ENCODE assay signal across 18 cellular contexts in the genomic region with DNA sequence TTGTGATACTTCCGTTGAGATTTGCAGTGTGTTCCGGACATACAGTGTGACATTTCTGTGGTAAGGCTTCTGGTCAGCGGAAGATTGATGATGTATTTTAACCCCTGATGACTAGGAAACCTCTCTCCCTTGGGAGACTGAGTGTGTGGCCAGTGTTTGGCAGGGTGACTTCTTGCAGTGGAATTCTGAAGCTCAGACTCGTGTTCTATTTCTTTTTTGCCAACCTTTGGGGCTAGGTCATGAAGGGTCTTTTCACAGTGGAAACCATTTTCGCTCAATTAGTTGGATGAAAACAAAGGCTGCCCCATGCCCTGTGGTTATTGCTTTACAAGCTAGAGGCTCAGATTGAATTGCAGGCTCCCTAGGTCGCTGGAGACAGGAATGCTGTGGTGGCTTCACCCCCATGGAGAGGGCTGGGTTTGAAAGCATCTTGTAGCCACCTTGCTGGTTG.
DNase-seq lines count a peak whose midpoint lies in the region; ATAC-seq and TF ChIP-seq lines count a peak whose summit lies in the region.
"Had no signal": no experiment of that assay in that cellular context is flagged by ENCODE, and none has a peak within 500 bp of the region (broad histone marks: within the 10 kb centered on the region; RNA-seq: fewer than 3 reads in every experiment).

No MANE protein-coding gene starts in this region.

- no peak overlapping the region for H3K4me3 ChIP-seq in skeletal muscle satellite cell (ENCODE audit: low read length)
- H3K4me3 ChIP-seq in hepatocyte: no peak overlapping the region
- H3K4me3 ChIP-seq: HAP-1, PC-9, smooth muscle cell, thoracic aorta had no signal

- H3K9me3 ChIP-seq in skeletal muscle satellite cell (replicated peaks; ENCODE audit: low read length) (no peaks in the 10 kb centered on the region), hepatocyte (ENCODE audit: low read depth) (no peaks in the 10 kb centered on the region)
- H3K9me3 ChIP-seq: HAP-1, thoracic aorta had no signal

- CTCF ChIA-PET in WTC11 (lab: Charles Lee): interaction anchor here (0.7 to 1.2 kb wide), 2 partner anchors 41 to 84 kb away, joined by 3 to 7 read pairs; no protein-coding TSS in a partner anchor

- H3K4me2 ChIP-seq in skeletal muscle satellite cell (ENCODE audit: low read length) (peak overlapping the region; percentile 18), hepatocyte (no peak overlapping the region)
- H3K4me2 ChIP-seq: PC-9, smooth muscle cell had no signal

- WGBS in hepatocyte (ENCODE audit: low lambda C conversion rate, missing lambda C conversion rate): 77% methylated on average over 6 of the region's 6 CpGs

- no peak for TF ChIP-seq CTCF in WTC11 (IDR thresholded peaks at IDR 0.05)
- TF ChIP-seq CTCF in hepatocyte (IDR thresholded peaks at IDR 0.05; ENCODE audit: poor library complexity): no peak

- peak; percentile 33 for DNase-seq in HCEC 1CT
- DNase-seq in WTC11 (ENCODE audit: low spot score): peak; percentile 54
- peak; percentile 47 for DNase-seq in iPS DF 19.7 (ENCODE audit: low read depth, low spot score)
- no peak for DNase-seq in dedifferentiated amniotic fluid mesenchymal stem cell (ENCODE audit: extremely low spot score)
- no peak for DNase-seq in hepatocyte (ENCODE audit: low spot score)
- no peak for DNase-seq in KG1 (lab: John Stamatoyannopoulos, UW)
- DNase-seq: activated CD4-positive, alpha-beta T cell treated with anti-CD3 and anti-CD28 coated beads, Interleukin-2, amount 10 ng/mL, durations not matched to agents 24 days and 14 days; activated T-cell treated with anti-CD3 and anti-CD28 coated beads, Interleukin-2, amount 50 U/mL, for 4 hours; CD8-positive, alpha-beta memory T cell; effector CD4-positive, alpha-beta T cell; NCI-H446; PC-9; SW 1271 had no signal

- no peak overlapping the region for H3K9ac ChIP-seq in skeletal muscle satellite cell (ENCODE audit: low read depth, low read length)

- no peaks in the 10 kb centered on the region for H3K79me2 ChIP-seq in hepatocyte

- no peaks in the 10 kb centered on the region for H3K9me3 Mint-ChIP-seq in WTC11
- H3K9me3 Mint-ChIP-seq: activated CD4-positive, alpha-beta T cell treated with anti-CD3 and anti-CD28 coated beads, Interleukin-2, amount 10 ng/mL, durations not matched to agents 24 days and 14 days; activated T-cell treated with anti-CD3 and anti-CD28 coated beads, Interleukin-2, amount 50 U/mL, for 4 hours; CD8-positive, alpha-beta memory T cell had no signal

- no peaks in the 10 kb centered on the region for H3K9me2 ChIP-seq in hepatocyte (replicated peaks; ENCODE audit: insufficient read depth)

- H3K4me1 ChIP-seq in skeletal muscle satellite cell (ENCODE audit: control insufficient read depth, insufficient read depth, low read length): peaks cover 8% of the 10 kb centered on the region
- peaks cover 7% of the 10 kb centered on the region for H3K4me1 ChIP-seq in hepatocyte (ENCODE audit: insufficient read depth)
- H3K4me1 ChIP-seq: HAP-1 had no signal

- H3K36me3 ChIP-seq in skeletal muscle satellite cell (ENCODE audit: insufficient read depth, low read length) (no peaks in the 10 kb centered on the region), hepatocyte (replicated peaks; ENCODE audit: insufficient read depth, low read depth) (no peaks in the 10 kb centered on the region)
- H3K36me3 ChIP-seq: HAP-1, thoracic aorta had no signal

- no peaks in the 10 kb centered on the region for H3K27me3 ChIP-seq in skeletal muscle satellite cell (ENCODE audit: control insufficient read depth, insufficient read depth, low read length)
- H3K27me3 ChIP-seq in hepatocyte: no peaks in the 10 kb centered on the region

- ATAC-seq in WTC11 (peak; percentile 95), HG02588 (IDR thresholded peaks at IDR 0.05; ENCODE audit: unreplicated experiment) (no peak)
- ATAC-seq: activated T-cell treated with anti-CD3 and anti-CD28 coated beads, Interleukin-2, amount 50 U/mL, for 4 hours had no signal

- POLR2A ChIA-PET in WTC11 (lab: Charles Lee): no interaction called here

- no peaks in the 10 kb centered on the region for H3K27me3 Mint-ChIP-seq in WTC11 (ENCODE audit: low read depth)
- H3K27me3 Mint-ChIP-seq: activated CD4-positive, alpha-beta T cell treated with anti-CD3 and anti-CD28 coated beads, Interleukin-2, amount 10 ng/mL, durations not matched to agents 24 days and 14 days; CD8-positive, alpha-beta memory T cell had no signal

- H3K27ac Mint-ChIP-seq in WTC11: peak overlapping the region; percentile 6; the same call in 1 of the 2 replicates
- H3K27ac Mint-ChIP-seq: activated CD4-positive, alpha-beta T cell treated with anti-CD3 and anti-CD28 coated beads, Interleukin-2, amount 10 ng/mL, durations not matched to agents 24 days and 14 days; CD8-positive, alpha-beta memory T cell had no signal

- H3K4me3 Mint-ChIP-seq in WTC11: no peak overlapping the region
- H3K4me3 Mint-ChIP-seq: activated CD4-positive, alpha-beta T cell treated with anti-CD3 and anti-CD28 coated beads, Interleukin-2, amount 10 ng/mL, durations not matched to agents 24 days and 14 days; activated T-cell treated with anti-CD3 and anti-CD28 coated beads, Interleukin-2, amount 50 U/mL, for 4 hours; CD8-positive, alpha-beta memory T cell had no signal

- peaks cover 14% of the 10 kb centered on the region for H3K4me1 Mint-ChIP-seq in WTC11
- H3K4me1 Mint-ChIP-seq: activated CD4-positive, alpha-beta T cell treated with anti-CD3 and anti-CD28 coated beads, Interleukin-2, amount 10 ng/mL, durations not matched to agents 24 days and 14 days had no signal

- H2AFZ ChIP-seq in hepatocyte: no peak overlapping the region
- H2AFZ ChIP-seq: PC-9 had no signal

- no peaks in the 10 kb centered on the region for H4K20me1 ChIP-seq in hepatocyte (ENCODE audit: insufficient read depth, poor library complexity, severe bottlenecking)

- no peak overlapping the region for H3K27ac ChIP-seq in hepatocyte
- H3K27ac ChIP-seq: PC-9, thoracic aorta had no signal

- no peaks in the 10 kb centered on the region for H3K36me3 Mint-ChIP-seq in WTC11

TF ChIP-seq in WTC11, 78 proteins besides CTCF, POLR2A, EP300 and RAD21:
- TF ChIP-seq IRF2 (CRISPR knock-in tag; IDR thresholded peaks at IDR 0.05; ENCODE audit: borderline replicate concordance, low read depth) (no peak), ETV6 (CRISPR knock-in tag; IDR thresholded peaks at IDR 0.05) (no peak), ZNF423 (CRISPR knock-in tag; IDR thresholded peaks at IDR 0.05) (peak; percentile 78; the same call in 1 of the 2 replicates)
- TF ChIP-seq, protein P1, sequence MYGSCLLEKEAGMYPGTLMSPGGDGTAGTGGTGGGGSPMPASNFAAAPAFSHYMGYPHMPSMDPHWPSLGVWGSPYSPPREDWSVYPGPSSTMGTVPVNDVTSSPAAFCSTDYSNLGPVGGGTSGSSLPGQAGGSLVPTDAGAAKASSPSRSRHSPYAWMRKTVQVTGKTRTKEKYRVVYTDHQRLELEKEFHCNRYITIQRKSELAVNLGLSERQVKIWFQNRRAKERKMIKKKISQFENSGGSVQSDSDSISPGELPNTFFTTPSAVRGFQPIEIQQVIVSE (CRISPR knock-in tag; IDR thresholded peaks at IDR 0.05; ENCODE audit: borderline replicate concordance): no peak
TF ChIP-seq in WTC11: peak in this region for 1.

Comparison
In these comparisons a context has a peak if more than half of its experiments do, and no peak if none do; other contexts are left out.
1. DNase-seq: peak in HCEC 1CT (single experiment), WTC11 (single experiment) and iPS DF 19.7 (single experiment); none in dedifferentiated amniotic fluid mesenchymal stem cell (single experiment), hepatocyte (single experiment) and KG1 (single experiment).